In genomic region chr1:7789828-7790227, GRCh38 we compare ENCODE assay signal across 7 cellular contexts.
"Had no signal": no experiment of that assay in that cellular context is flagged by ENCODE, and none has a peak within 500 bp of the region (broad histone marks: within the 10 kb centered on the region; RNA-seq: fewer than 3 reads in every experiment).

No MANE protein-coding gene starts in this region.

- DNase-seq: GM23248, GOT3, H7, HFFc6, KBM-7 had no signal

- H3K27ac ChIP-seq: GM23248 had no signal

- H3K9ac ChIP-seq: GM23248 had no signal

- H3K4me3 Mint-ChIP-seq: HFFc6 had no signal

- H3K4me3 ChIP-seq: GM23248, HAP-1 had no signal

- H3K4me1 ChIP-seq: HAP-1 had no signal

- H3K27ac Mint-ChIP-seq: HFFc6 had no signal

- ATAC-seq: HCT116 had no signal
